ENCODE assay signal across 12 cellular contexts in genomic region chr19:35037716-35038622, GRCh38. TPM values are rescaled to one million over a fixed set of nuclear protein-coding genes. Genes with fewer than 3 reads are reported as not detected.
DNase-seq lines count a peak whose midpoint lies in the region; ATAC-seq and TF ChIP-seq lines count a peak whose summit lies in the region.
"Had no signal": no experiment of that assay in that cellular context is flagged by ENCODE, and none has a peak within 500 bp of the region (broad histone marks: within the 10 kb centered on the region; RNA-seq: fewer than 3 reads in every experiment).

No MANE protein-coding gene starts in this region.

- no peaks in the 10 kb centered on the region for H3K36me3 ChIP-seq in mammary epithelial cell (ENCODE audit: insufficient read depth, low read length)

- CTCF ChIA-PET in mammary epithelial cell (lab: Charles Lee; ENCODE audit: low non-redundant PET): no interaction called here

- no peaks in the 10 kb centered on the region for H3K27me3 ChIP-seq in mammary epithelial cell (ENCODE audit: insufficient read depth, low read length)

- no TSS peak for BruUV-seq in mammary epithelial cell (replicated peaks; lab: Mats Ljungman, UMichigan)

- intact Hi-C loops in mammary epithelial cell (cut with micrococcal nuclease): no loop called here
- intact Hi-C loops in lower leg skin (cut with DNase I; ENCODE audit: low total_unique reads): no loop called here

- peak; percentile 64 to 66 for ATAC-seq in stimulated activated naive B cell treated with anti-CD40 and anti-IgM and Interleukin-4, amounts not matched to agents 10 μg/mL and 1 μg/mL and 100 μg/mL, for 72 hours (replicated peaks)
- no peak for ATAC-seq in activated naive CD4-positive, alpha-beta T cell treated with anti-CD3 and anti-CD28 coated beads, Interleukin-2, amount 50 U/mL, for 72 hours
- ATAC-seq: naive thymus-derived CD8-positive, alpha-beta T cell had no signal

- no peaks in the 10 kb centered on the region for H3K79me2 ChIP-seq in mammary epithelial cell (ENCODE audit: insufficient read depth, low read length)

- no peaks in the 10 kb centered on the region for H3K36me3 Mint-ChIP-seq in stimulated activated naive B cell treated with anti-CD40 and anti-IgM and Interleukin-4, amounts not matched to agents 10 μg/mL and 1 μg/mL and 100 μg/mL, for 72 hours
- no peaks in the 10 kb centered on the region for H3K36me3 Mint-ChIP-seq in activated naive CD4-positive, alpha-beta T cell treated with anti-CD3 and anti-CD28 coated beads, Interleukin-2, amount 50 U/mL, for 72 hours
- H3K36me3 Mint-ChIP-seq: naive thymus-derived CD8-positive, alpha-beta T cell had no signal

- no peak overlapping the region for H3K9ac ChIP-seq in mammary epithelial cell (ENCODE audit: insufficient read depth, low read length)

- H3K4me1 Mint-ChIP-seq in stimulated activated naive B cell treated with anti-CD40 and anti-IgM and Interleukin-4, amounts not matched to agents 10 μg/mL and 1 μg/mL and 100 μg/mL, for 72 hours: peaks cover 30 to 39% of the 10 kb centered on the region in 2 donors

- TF ChIP-seq CTCF in mammary epithelial cell (conservative IDR thresholded peaks at IDR 0.05 in 1 of 2, IDR thresholded peaks at IDR 0.05 in 1 of 2; ENCODE audit: extremely low read depth in 1 of 2, insufficient read depth in 1 of 2, low read depth in 1 of 2, low read length in 2 of 2): no peak
- no peak for TF ChIP-seq CTCF in lower leg skin (IDR thresholded peaks at IDR 0.05)

- no peak overlapping the region for H3K27ac ChIP-seq in mammary epithelial cell (ENCODE audit: insufficient read depth, low read depth, low read length)
- H3K27ac ChIP-seq: epithelial cell of prostate had no signal

- no peaks in the 10 kb centered on the region for H4K20me1 ChIP-seq in mammary epithelial cell (ENCODE audit: insufficient read depth, low read length)

- dilution Hi-C loops in mammary epithelial cell (cut with HindIII; ENCODE audit: low sequenced_read_pairs): no loop called here

- in situ Hi-C loops in mammary epithelial cell (cut with MboI; ENCODE audit: low sequenced_read_pairs in 2 of 2): no loop called here

- WGBS in mammary epithelial cell (ENCODE audit: low coverage, missing lambda C conversion rate): 86% methylated on average over 12 of the region's 13 CpGs
- WGBS in lower leg skin, 2 donors: 57 to 62% methylated on average over 13 of the region's 13 CpGs

- no peak overlapping the region for H3K27ac Mint-ChIP-seq in stimulated activated naive B cell treated with anti-CD40 and anti-IgM and Interleukin-4, amounts not matched to agents 10 μg/mL and 1 μg/mL and 100 μg/mL, for 72 hours
- no peak overlapping the region for H3K27ac Mint-ChIP-seq in activated naive CD4-positive, alpha-beta T cell treated with anti-CD3 and anti-CD28 coated beads, Interleukin-2, amount 50 U/mL, for 72 hours
- H3K27ac Mint-ChIP-seq: activated naive CD4-positive, alpha-beta T cell treated with anti-CD3 and anti-CD28 coated beads for 36 hours had no signal

- DNase-seq in NCI-H524 treated with DMSO at 0.1 percent for 48 hours (lab: John Stamatoyannopoulos, UW) (peak; percentile 62), germinal center (ENCODE audit: low spot score) (peak; percentile 60), mammary epithelial cell (no peak), RPMI8226 (no peak), lower leg skin (ENCODE audit: low spot score in 2 of 2) (no peak)
- no peak for DNase-seq in stimulated activated naive B cell treated with anti-CD40 and anti-IgM and Interleukin-4, amounts not matched to agents 10 μg/mL and 1 μg/mL and 100 μg/mL, for 72 hours
- no peak for DNase-seq in activated naive CD4-positive, alpha-beta T cell treated with anti-CD3 and anti-CD28 coated beads, Interleukin-2, amount 50 U/mL, for 72 hours (ENCODE audit: low spot score in 2 of 2)
- DNase-seq: activated naive CD4-positive, alpha-beta T cell treated with anti-CD3 and anti-CD28 coated beads for 36 hours; naive thymus-derived CD8-positive, alpha-beta T cell had no signal

- H3K4me2 ChIP-seq in mammary epithelial cell (ENCODE audit: insufficient read depth, low read depth, low read length): no peak overlapping the region

- H2AFZ ChIP-seq in mammary epithelial cell (ENCODE audit: low read depth, low read length): no peak overlapping the region

- H3K9me3 Mint-ChIP-seq in stimulated activated naive B cell treated with anti-CD40 and anti-IgM and Interleukin-4, amounts not matched to agents 10 μg/mL and 1 μg/mL and 100 μg/mL, for 72 hours: no peaks in the 10 kb centered on the region
- H3K9me3 Mint-ChIP-seq in activated naive CD4-positive, alpha-beta T cell treated with anti-CD3 and anti-CD28 coated beads, Interleukin-2, amount 50 U/mL, for 72 hours: no peaks in the 10 kb centered on the region
- H3K9me3 Mint-ChIP-seq: activated naive CD4-positive, alpha-beta T cell treated with anti-CD3 and anti-CD28 coated beads for 36 hours; naive thymus-derived CD8-positive, alpha-beta T cell had no signal

- H3K4me3 ChIP-seq in mammary epithelial cell (replicated peaks in 1 of 3; ENCODE audit: insufficient read depth in 1 of 3, low read depth in 2 of 3, low read length in 3 of 3): no peak overlapping the region
- H3K4me3 ChIP-seq in lower leg skin (ENCODE audit: low read depth, poor library complexity, severe bottlenecking): no peak overlapping the region

- H3K4me3 Mint-ChIP-seq in stimulated activated naive B cell treated with anti-CD40 and anti-IgM and Interleukin-4, amounts not matched to agents 10 μg/mL and 1 μg/mL and 100 μg/mL, for 72 hours: no peak overlapping the region
- H3K4me3 Mint-ChIP-seq: activated naive CD4-positive, alpha-beta T cell treated with anti-CD3 and anti-CD28 coated beads for 36 hours had no signal

- H3K27me3 Mint-ChIP-seq in stimulated activated naive B cell treated with anti-CD40 and anti-IgM and Interleukin-4, amounts not matched to agents 10 μg/mL and 1 μg/mL and 100 μg/mL, for 72 hours: peaks cover 19 to 36% of the 10 kb centered on the region in 2 donors

- H3K4me1 ChIP-seq in mammary epithelial cell (ENCODE audit: insufficient read depth, low read length): peaks cover 3% of the 10 kb centered on the region

- TF ChIP-seq POLR2A in GM19099 (IDR thresholded peaks at IDR 0.05; ENCODE audit: extremely low read depth, insufficient read length, low read depth): peak; percentile 19
- no peak for TF ChIP-seq POLR2A in lower leg skin (IDR thresholded peaks at IDR 0.05)

- H3K9me3 ChIP-seq in mammary epithelial cell (replicated peaks; ENCODE audit: insufficient read depth, low read length): no peaks in the 10 kb centered on the region

RNA-seq across cellular contexts. Expression of gene HPN, which starts 3.6 kb away (rescaled TPM):
- total RNA-seq in activated naive CD4-positive, alpha-beta T cell treated with anti-CD3 and anti-CD28 coated beads, Interleukin-2, amount 50 U/mL, for 72 hours: not detected
- total RNA-seq in mammary epithelial cell: 1 to 10 TPM in 1 of 2 donors, not detected in 1; 1.0 TPM
- not detected for polyA plus RNA-seq in mammary epithelial cell
- polyA minus RNA-seq in mammary epithelial cell: not detected
- 1 to 10 TPM in 2 of 4 donors, under 1 TPM in 1, not detected in 1; 0.45 to 2.0 (median 1.3) TPM for total RNA-seq in lower leg skin
- total RNA-seq: activated naive CD4-positive, alpha-beta T cell treated with anti-CD3 and anti-CD28 coated beads for 36 hours; T-helper 1 cell treated with Interleukin-12 subunit alpha and Interleukin-12 subunit beta and Interleukin-4 antibody, amounts not matched to agents 30 ng/mL and 1 ng/mL, for 36 hours had no signal

RNA-seq across cellular contexts. Expression of gene SCN1B, which starts 7.7 kb away (rescaled TPM):
- 1 to 10 TPM; 1.5 to 1.7 TPM for total RNA-seq in activated naive CD4-positive, alpha-beta T cell treated with anti-CD3 and anti-CD28 coated beads, Interleukin-2, amount 50 U/mL, for 72 hours
- total RNA-seq in mammary epithelial cell (under 1 TPM; 0.71 to 0.83 TPM), lower leg skin (1 to 10 TPM; 1.1 to 4.4 (median 3.0) TPM)
- polyA plus RNA-seq in mammary epithelial cell: 0.29 TPM
- polyA minus RNA-seq in mammary epithelial cell: not detected

RNA-seq across cellular contexts. Expression of gene GRAMD1A, which starts 37.8 kb away (rescaled TPM):
- 100 to 1,000 TPM; 158 to 160 TPM for total RNA-seq in activated naive CD4-positive, alpha-beta T cell treated with anti-CD3 and anti-CD28 coated beads, Interleukin-2, amount 50 U/mL, for 72 hours
- total RNA-seq in mammary epithelial cell (10 to 100 TPM; 19.8 to 54.4 TPM), lower leg skin (10 to 100 TPM; 12.6 to 49.2 (median 20.3) TPM)
- 30.2 TPM for polyA plus RNA-seq in mammary epithelial cell
- 61.8 TPM for polyA minus RNA-seq in mammary epithelial cell

Comparison
In these comparisons a context has a peak if more than half of its experiments do, and no peak if none do; other contexts are left out.
1. DNase-seq: peak in NCI-H524 treated with DMSO at 0.1 percent for 48 hours (single experiment) and germinal center (single experiment); none in stimulated activated naive B cell treated with anti-CD40 and anti-IgM and Interleukin-4, amounts not matched to agents 10 μg/mL and 1 μg/mL and 100 μg/mL, for 72 hours (single experiment), activated naive CD4-positive, alpha-beta T cell treated with anti-CD3 and anti-CD28 coated beads, Interleukin-2, amount 50 U/mL, for 72 hours (0 of 2), mammary epithelial cell (single experiment), RPMI8226 (single experiment) and lower leg skin (0 of 2).
2. ATAC-seq: peak in stimulated activated naive B cell treated with anti-CD40 and anti-IgM and Interleukin-4, amounts not matched to agents 10 μg/mL and 1 μg/mL and 100 μg/mL, for 72 hours (2 of 2); none in activated naive CD4-positive, alpha-beta T cell treated with anti-CD3 and anti-CD28 coated beads, Interleukin-2, amount 50 U/mL, for 72 hours (0 of 2).